12 cellular contexts compared by ENCODE assay signal in genomic region chr4:147794787-147795413, GRCh38.
A peak's percentile ranks its signal among the peaks of the same experiment; 100 is the strongest.
DNase-seq lines count a peak whose midpoint lies in the region; ATAC-seq, FAIRE-seq and TF ChIP-seq lines count a peak whose summit lies in the region.
"Had no signal": no experiment of that assay in that cellular context is flagged by ENCODE, and none has a peak within 500 bp of the region (broad histone marks: within the 10 kb centered on the region; RNA-seq: fewer than 3 reads in every experiment).

No MANE protein-coding gene starts in this region.

- H2BK120ac ChIP-seq in mesenchymal stem cell (ENCODE audit: low read depth, low read length), result no peak overlapping the region

- H3K4me1 Mint-ChIP-seq in T-helper 2 cell treated with Interferon-gamma antibody and Interleukin-4, amounts not matched to agents 5 μg/mL and 100 μg/mL, for 36 hours (ENCODE audit: low read depth), result peaks cover 61% of the 10 kb centered on the region

- no peaks in the 10 kb centered on the region for H3K9me3 Mint-ChIP-seq in T-helper 2 cell treated with Interferon-gamma antibody and Interleukin-4, amounts not matched to agents 5 μg/mL and 100 μg/mL, for 36 hours

- H3K27me3 Mint-ChIP-seq in T-helper 2 cell treated with Interferon-gamma antibody and Interleukin-4, amounts not matched to agents 5 μg/mL and 100 μg/mL, for 36 hours (ENCODE audit: low read depth), result no peaks in the 10 kb centered on the region

- H3K27ac Mint-ChIP-seq in T-helper 2 cell treated with Interferon-gamma antibody and Interleukin-4, amounts not matched to agents 5 μg/mL and 100 μg/mL, for 36 hours, result peak overlapping the region; percentile 84

- H2BK12ac ChIP-seq in mesenchymal stem cell (ENCODE audit: low read length in 2 of 2), result no peak overlapping the region

- DNase-seq in GF-D8 (lab: John Stamatoyannopoulos, UW), result peak; percentile 14
- no peak for DNase-seq in T-helper 2 cell treated with Interferon-gamma antibody and Interleukin-4, amounts not matched to agents 5 μg/mL and 100 μg/mL, for 36 hours (ENCODE audit: low spot score)
- DNase-seq in stimulated activated CD4-positive, alpha-beta T cell treated with anti-CD3 and anti-CD28 coated beads, Interleukin-1b, Interleukin-23, amount 100 ng/mL, for 48 hours, result no peak
- DNase-seq in effector CD8-positive, alpha-beta T cell (lab: John Stamatoyannopoulos, UW), result no peak
- DNase-seq in mesenchymal stem cell, result no peak
- DNase-seq in D721Med (ENCODE audit: insufficient read length, low spot score), result no peak
- DNase-seq: activated naive CD4-positive, alpha-beta T cell treated with anti-CD3 and anti-CD28 coated beads, Interleukin-2, amount 50 U/mL, for 16 hours; esophagus squamous epithelium; GOT3; NCI-H2029 had no signal

- no peak overlapping the region for H3K27ac ChIP-seq in mesenchymal stem cell (ENCODE audit: low read length, poor library complexity, severe bottlenecking)

- H3K23ac ChIP-seq in mesenchymal stem cell (ENCODE audit: low read length in 2 of 2), result no peak overlapping the region

- H3K9me3 ChIP-seq in mesenchymal stem cell (ENCODE audit: control insufficient read depth, low read length), result no peaks in the 10 kb centered on the region
- H3K9me3 ChIP-seq: esophagus squamous epithelium had no signal

- peak overlapping the region; percentile 54 for H3K4me3 Mint-ChIP-seq in T-helper 2 cell treated with Interferon-gamma antibody and Interleukin-4, amounts not matched to agents 5 μg/mL and 100 μg/mL, for 36 hours

- no peaks in the 10 kb centered on the region for H3K27me3 ChIP-seq in mesenchymal stem cell (ENCODE audit: control insufficient read depth in 1 of 2, insufficient read depth in 1 of 2, low read length in 2 of 2)
- H3K27me3 ChIP-seq: esophagus squamous epithelium had no signal

- no peak overlapping the region for H4K8ac ChIP-seq in mesenchymal stem cell (ENCODE audit: low read length)

- H3K4me2 ChIP-seq in mesenchymal stem cell (ENCODE audit: low read length, poor library complexity, severe bottlenecking), result no peak overlapping the region

- no peak overlapping the region for H3K14ac ChIP-seq in mesenchymal stem cell (ENCODE audit: low read length in 2 of 2)

- no peak overlapping the region for H2AFZ ChIP-seq in mesenchymal stem cell (ENCODE audit: low read depth, low read length)

- no peak overlapping the region for H4K91ac ChIP-seq in mesenchymal stem cell (ENCODE audit: low read length)

- ATAC-seq in GM19372 (IDR thresholded peaks at IDR 0.05; ENCODE audit: low read depth, unreplicated experiment) (peak; percentile 79), HG02970 (IDR thresholded peaks at IDR 0.05; ENCODE audit: low FRiP score, unreplicated experiment) (peak; percentile 74)

- 96% methylated on average over 4 of the region's 5 CpGs for WGBS in mesenchymal stem cell

- no peak overlapping the region for H3K4ac ChIP-seq in mesenchymal stem cell (ENCODE audit: low read depth in 1 of 2, low read length in 2 of 2)

- H3K79me1 ChIP-seq in mesenchymal stem cell (replicated peaks; ENCODE audit: low read length, poor library complexity, severe bottlenecking), result peaks cover 21% of the 10 kb centered on the region

- no peak for TF ChIP-seq CTCF in D721Med (IDR thresholded peaks at IDR 0.05; ENCODE audit: insufficient read depth, missing control alignments)

- FAIRE-seq in D721Med (lab: Jason Lieb, UNC), result no peak

- peaks cover 7% of the 10 kb centered on the region for H3K4me1 ChIP-seq in mesenchymal stem cell (ENCODE audit: control insufficient read depth, insufficient read depth, low read depth, low read length)

- no peak overlapping the region for H2BK5ac ChIP-seq in mesenchymal stem cell (ENCODE audit: low read depth, low read length, poor library complexity, severe bottlenecking)

- no peak overlapping the region for H3K4me3 ChIP-seq in mesenchymal stem cell (ENCODE audit: insufficient read depth in 1 of 2, low read depth in 1 of 2, low read length in 2 of 2)
- H3K4me3 ChIP-seq: esophagus squamous epithelium had no signal

- H3K36me3 ChIP-seq in mesenchymal stem cell (ENCODE audit: control insufficient read depth in 1 of 2, insufficient read depth in 2 of 2, low read depth in 1 of 2, low read length in 2 of 2), result peaks cover 0 to 3% of the 10 kb centered on the region in 2 experiments
- H3K36me3 ChIP-seq: esophagus squamous epithelium had no signal

- no peak overlapping the region for H2BK15ac ChIP-seq in mesenchymal stem cell (ENCODE audit: low read depth, poor library complexity, severe bottlenecking)

- H3K18ac ChIP-seq in mesenchymal stem cell (ENCODE audit: low read depth in 1 of 2, low read length in 2 of 2), result no peak overlapping the region

- peaks cover 13% of the 10 kb centered on the region for H3K36me3 Mint-ChIP-seq in T-helper 2 cell treated with Interferon-gamma antibody and Interleukin-4, amounts not matched to agents 5 μg/mL and 100 μg/mL, for 36 hours (ENCODE audit: low read depth)

- no peak overlapping the region for H2AK5ac ChIP-seq in mesenchymal stem cell (ENCODE audit: low read length, severe bottlenecking)

- no peak overlapping the region for H3K9ac ChIP-seq in mesenchymal stem cell (ENCODE audit: low read length)
